Comparison of ENCODE assay signal across 8 cellular contexts in the genomic region with DNA sequence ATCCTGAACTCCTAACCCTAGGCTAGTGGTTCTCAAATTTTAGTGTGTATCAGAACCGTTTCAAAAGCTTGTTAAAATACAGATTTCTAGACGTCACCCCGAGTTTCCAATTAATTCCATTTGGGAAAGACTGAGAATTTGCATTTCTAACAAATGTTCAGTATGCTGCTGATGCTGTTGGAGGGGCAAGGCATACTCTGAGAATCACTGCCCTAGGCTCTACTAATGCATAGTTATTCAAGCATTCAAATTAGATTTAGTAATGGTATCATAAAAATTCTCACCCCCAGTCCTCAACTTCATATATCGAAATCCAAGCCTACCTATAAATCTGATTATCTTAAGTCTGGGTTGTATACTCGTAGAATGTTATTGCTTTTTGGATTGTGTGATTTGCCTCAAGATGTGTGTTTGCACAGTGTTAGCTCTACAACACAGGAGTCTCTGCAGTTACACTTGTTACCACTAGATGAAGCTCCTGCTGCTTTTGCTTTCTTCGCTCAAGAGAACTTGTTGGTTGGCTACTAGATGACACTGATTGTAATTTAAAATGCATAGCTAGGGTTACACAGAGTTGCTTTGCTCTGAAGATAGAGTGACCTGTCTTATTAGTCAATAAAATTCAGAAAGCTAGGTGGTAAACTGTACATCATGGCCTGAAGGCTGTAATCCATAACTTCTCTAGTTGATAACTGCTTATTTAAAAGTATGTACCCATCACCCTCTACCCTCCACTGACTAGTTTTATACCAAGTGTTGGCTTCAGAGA. TPM values are rescaled to one million over a fixed set of nuclear protein-coding genes. Genes with fewer than 3 reads are reported as not detected.
DNase-seq lines count a peak whose midpoint lies in the region; ATAC-seq lines count a peak whose summit lies in the region.

No MANE protein-coding gene starts in this region.

- no peaks in the 10 kb centered on the region for H3K36me3 Mint-ChIP-seq in stimulated activated naive B cell treated with anti-CD40 and anti-IgM and Interleukin-4, amounts not matched to agents 10 μg/mL and 1 μg/mL and 100 μg/mL, for 72 hours

- peak overlapping the region; percentile 62 for H3K27ac Mint-ChIP-seq in stimulated activated naive B cell treated with anti-CD40 and anti-IgM and Interleukin-4, amounts not matched to agents 10 μg/mL and 1 μg/mL and 100 μg/mL, for 72 hours

- peaks cover 34 to 47% of the 10 kb centered on the region in 2 donors for H3K4me1 Mint-ChIP-seq in stimulated activated naive B cell treated with anti-CD40 and anti-IgM and Interleukin-4, amounts not matched to agents 10 μg/mL and 1 μg/mL and 100 μg/mL, for 72 hours

- H3K27ac ChIP-seq in iPS DF 6.9 (ENCODE audit: low read length), result no peak overlapping the region

- DNase-seq in Daoy (ENCODE audit: low read depth) (peak; percentile 56), NCI-H526 (lab: John Stamatoyannopoulos, UW) (peak; percentile 18 to 65), astrocyte of the hippocampus (ENCODE audit: low read depth, low spot score) (peak; percentile 75), iPS DF 6.9 (ENCODE audit: low read depth, low spot score) (peak; percentile 16), islet precursor cell (no peak)
- no peak for DNase-seq in stimulated activated naive B cell treated with anti-CD40 and anti-IgM and Interleukin-4, amounts not matched to agents 10 μg/mL and 1 μg/mL and 100 μg/mL, for 72 hours

- H3K27me3 ChIP-seq in iPS DF 6.9 (ENCODE audit: control insufficient read depth, insufficient read depth, low read length), result no peaks in the 10 kb centered on the region

- H3K4me3 Mint-ChIP-seq in stimulated activated naive B cell treated with anti-CD40 and anti-IgM and Interleukin-4, amounts not matched to agents 10 μg/mL and 1 μg/mL and 100 μg/mL, for 72 hours, result no peak overlapping the region

- H3K9me3 Mint-ChIP-seq in stimulated activated naive B cell treated with anti-CD40 and anti-IgM and Interleukin-4, amounts not matched to agents 10 μg/mL and 1 μg/mL and 100 μg/mL, for 72 hours, result no peaks in the 10 kb centered on the region

- H3K4me1 ChIP-seq in iPS DF 6.9 (ENCODE audit: control insufficient read depth, insufficient read depth, low read length), result peaks cover 2% of the 10 kb centered on the region; the same call in 1 of the 2 replicates

- peak; percentile 81 for ATAC-seq in GM19351 (IDR thresholded peaks at IDR 0.05; ENCODE audit: unreplicated experiment)
- ATAC-seq in HG03159 (IDR thresholded peaks at IDR 0.05; ENCODE audit: unreplicated experiment), result peak; percentile 76
- peak; percentile 78 to 82 for ATAC-seq in stimulated activated naive B cell treated with anti-CD40 and anti-IgM and Interleukin-4, amounts not matched to agents 10 μg/mL and 1 μg/mL and 100 μg/mL, for 72 hours (replicated peaks)

- no peaks in the 10 kb centered on the region for H3K27me3 Mint-ChIP-seq in stimulated activated naive B cell treated with anti-CD40 and anti-IgM and Interleukin-4, amounts not matched to agents 10 μg/mL and 1 μg/mL and 100 μg/mL, for 72 hours

- WGBS in iPS DF 6.9 (ENCODE audit: insufficient coverage, insufficient read length), result no CpG with 5 or more reads among the region's 6 CpGs

- H3K4me3 ChIP-seq in iPS DF 6.9 (ENCODE audit: low read length), result no peak overlapping the region

- H3K36me3 ChIP-seq in iPS DF 6.9 (ENCODE audit: control insufficient read depth, insufficient read depth, low read length), result no peaks in the 10 kb centered on the region

- no peaks in the 10 kb centered on the region for H3K9me3 ChIP-seq in iPS DF 6.9 (ENCODE audit: control insufficient read depth, insufficient read depth, low read length)

RNA-seq across cellular contexts. Expression of a gene that starts 7.5 kb away (rescaled TPM):
- 72.8 and 82.6 TPM in 2 replicates for total RNA-seq in Daoy (2014; rRNA removed; shearing (Covaris generic))

Comparison
In these comparisons a context has a peak if more than half of its experiments do, and no peak if none do; other contexts are left out.
1. DNase-seq: peak in Daoy (single experiment), NCI-H526 (2 of 2), astrocyte of the hippocampus (single experiment) and iPS DF 6.9 (single experiment); none in stimulated activated naive B cell treated with anti-CD40 and anti-IgM and Interleukin-4, amounts not matched to agents 10 μg/mL and 1 μg/mL and 100 μg/mL, for 72 hours (single experiment) and islet precursor cell (single experiment).
2. Peak in every context shown above with its lines, with median percentiles within 50 percentile points of each other: ATAC-seq.